ENCODE assay signal across 10 cellular contexts in genomic region chr1:154206212-154206611, GRCh38. TPM values are rescaled to one million over a fixed set of nuclear protein-coding genes. Genes with fewer than 3 reads are reported as not detected.
DNase-seq lines count a peak whose midpoint lies in the region; ATAC-seq and TF ChIP-seq lines count a peak whose summit lies in the region.
"Had no signal": no experiment of that assay in that cellular context is flagged by ENCODE, and none has a peak within 500 bp of the region (broad histone marks: within the 10 kb centered on the region; RNA-seq: fewer than 3 reads in every experiment).

TSS of gene CFAP141 (minus strand) at chr1:154206333. CDS start at chr1:154206307, 26 bp downstream.

- H3K36me3 ChIP-seq in right atrium auricular region (peaks cover 52% of the 10 kb centered on the region), smooth muscle cell (ENCODE audit: low read depth) (no peaks in the 10 kb centered on the region)

- H3K4me3 Mint-ChIP-seq in chondrocyte (ENCODE audit: unreplicated experiment), result no peak within 1 kb of the TSS

- intact Hi-C loops in Right ventricle myocardium inferior (cut with DNase I), result no loop called here

- H3K9me3 Mint-ChIP-seq in chondrocyte (ENCODE audit: low read depth), result no peaks in the 10 kb centered on the region

- no peak within 1 kb of the TSS for H2AFZ ChIP-seq in smooth muscle cell (ENCODE audit: low read depth)

- DNase-seq in Right ventricle myocardium inferior (ENCODE audit: missing footprints) (no peak), right atrium auricular region (ENCODE audit: low spot score) (no peak), NCI-H69 (lab: John Stamatoyannopoulos, UW) (peak; percentile 30), chondrocyte (ENCODE audit: low spot score) (no peak), smooth muscle cell (lab: John Stamatoyannopoulos, UW; ENCODE audit: unreplicated experiment) (no peak), NOMO-1 treated with DMSO at 0.1 percent for 48 hours (lab: John Stamatoyannopoulos, UW; ENCODE audit: unreplicated experiment) (no peak), middle frontal gyrus (ENCODE audit: extremely low spot score, low spot score) (no peak)
- DNase-seq: NCI-H1930, sigmoid colon had no signal

- H3K4me2 ChIP-seq in smooth muscle cell, result no peak within 1 kb of the TSS

- peak within 1 kb of the TSS; percentile 5 for H3K27ac Mint-ChIP-seq in chondrocyte (ENCODE audit: unreplicated experiment)

- H3K27ac ChIP-seq in right atrium auricular region, result no peak within 1 kb of the TSS
- H3K27ac ChIP-seq in smooth muscle cell (ENCODE audit: low read depth), result peak within 1 kb of the TSS; percentile 59
- H3K27ac ChIP-seq: sigmoid colon had no signal

- no peak within 1 kb of the TSS for H3K9ac ChIP-seq in smooth muscle cell (ENCODE audit: low read depth)

- 100% methylated on average over 1 of the region's 1 CpG for WGBS in smooth muscle cell (ENCODE audit: low lambda C conversion rate)

- H3K4me1 ChIP-seq in right atrium auricular region (no peaks in the 10 kb centered on the region), smooth muscle cell (ENCODE audit: low read depth) (no peaks in the 10 kb centered on the region)
- H3K4me1 ChIP-seq: sigmoid colon had no signal

- ATAC-seq in Right ventricle myocardium inferior (peak; percentile 20), HG02642 (IDR thresholded peaks at IDR 0.05; ENCODE audit: poor library complexity, unreplicated experiment) (no peak)

- no peaks in the 10 kb centered on the region for H4K20me1 ChIP-seq in smooth muscle cell (ENCODE audit: low read depth)

- peaks cover 25% of the 10 kb centered on the region for H3K36me3 Mint-ChIP-seq in chondrocyte (ENCODE audit: low read depth)

- no peaks in the 10 kb centered on the region for H3K27me3 Mint-ChIP-seq in chondrocyte (ENCODE audit: low read depth)

- H3K4me3 ChIP-seq in right atrium auricular region (no peak within 1 kb of the TSS), smooth muscle cell (no peak within 1 kb of the TSS)
- H3K4me3 ChIP-seq: sigmoid colon had no signal

- peaks cover 23% of the 10 kb centered on the region for H3F3A ChIP-seq in smooth muscle cell (ENCODE audit: low read depth)

- H3K27me3 ChIP-seq in right atrium auricular region (no peaks in the 10 kb centered on the region), smooth muscle cell (ENCODE audit: low read depth) (no peaks in the 10 kb centered on the region)
- H3K27me3 ChIP-seq: sigmoid colon had no signal

- H3K79me2 ChIP-seq in smooth muscle cell (ENCODE audit: low read depth), result no peaks in the 10 kb centered on the region

- H3K4me1 Mint-ChIP-seq in chondrocyte (ENCODE audit: low read depth), result no peaks in the 10 kb centered on the region

- no peak for TF ChIP-seq CTCF in right atrium auricular region (IDR thresholded peaks at IDR 0.05)
- no peak for TF ChIP-seq CTCF in chondrocyte (IDR thresholded peaks at IDR 0.05)
- no peak for TF ChIP-seq CTCF in smooth muscle cell (IDR thresholded peaks at IDR 0.05; ENCODE audit: borderline replicate concordance, insufficient read depth, poor library complexity, severe bottlenecking)

- H3K9me3 ChIP-seq in right atrium auricular region, result no peaks in the 10 kb centered on the region
- no peaks in the 10 kb centered on the region for H3K9me3 ChIP-seq in smooth muscle cell (replicated peaks; ENCODE audit: low read depth)
- H3K9me3 ChIP-seq: sigmoid colon had no signal

RNA-seq across cellular contexts. Expression of gene CFAP141, which starts in this region (rescaled TPM):
- total RNA-seq in Right ventricle myocardium inferior (not detected), right atrium auricular region (not detected), chondrocyte (not detected in 3 replicates), smooth muscle cell (not detected in 2 replicates)
- not detected in 2 replicates for polyA plus RNA-seq in smooth muscle cell
- total RNA-seq: sigmoid colon had no signal
- polyA plus RNA-seq: sigmoid colon had no signal

Comparison
In these comparisons a context has a peak if more than half of its experiments do, and no peak if none do; other contexts are left out.
1. Peak in ATAC-seq in Right ventricle myocardium inferior; RNA of the gene not detected or under 1 TPM.